ENCODE assay signal across 8 cellular contexts in genomic region chr12:94941440-94941862, GRCh38.
DNase-seq lines count a peak whose midpoint lies in the region; ATAC-seq lines count a peak whose summit lies in the region.

No MANE protein-coding gene starts in this region.

- DNase-seq in GM23248: peak; percentile 98
- DNase-seq in NCI-H774 (lab: John Stamatoyannopoulos, UW): peak; percentile 11
- DNase-seq in activated gamma-delta T cell treated with anti-CD3 and anti-CD28 coated beads, Interleukin-2, amount 50 U/mL, for 16 hours (ENCODE audit: low read depth): peak; percentile 27
- DNase-seq in iris pigment epithelial cell (ENCODE audit: low read depth): peak; percentile 97
- DNase-seq in stimulated activated CD8-positive, alpha-beta memory T cell treated with anti-CD3 and anti-CD28 coated beads, Interleukin-4, amount 100 ng/mL, for 48 hours: peak; percentile 72
- DNase-seq in retina: no peak
- no peak for DNase-seq in D341Med (ENCODE audit: low spot score)

- in situ Hi-C loops in GM23248 (cut with MboI): no loop called here

- H3K4me1 ChIP-seq in GM23248 (ENCODE audit: insufficient read depth): peaks cover 13% of the 10 kb centered on the region

- no peaks in the 10 kb centered on the region for H3K27me3 ChIP-seq in GM23248 (replicated peaks; ENCODE audit: insufficient read depth)

- H3F3A ChIP-seq in GM23248 (ENCODE audit: insufficient read depth): peaks cover 5% of the 10 kb centered on the region; the same call in 1 of the 2 replicates

- H3K9me3 ChIP-seq in GM23248 (ENCODE audit: low read depth): no peaks in the 10 kb centered on the region

- peak overlapping the region; percentile 54 for H3K27ac ChIP-seq in GM23248

- peak overlapping the region; percentile 55 for H2AFZ ChIP-seq in GM23248

- ATAC-seq in GM18519 (IDR thresholded peaks at IDR 0.05; ENCODE audit: low FRiP score, unreplicated experiment): no peak

- H3K9ac ChIP-seq in GM23248: peak overlapping the region; percentile 20

- no peaks in the 10 kb centered on the region for H3K79me2 ChIP-seq in GM23248 (ENCODE audit: insufficient read depth)

- no peak overlapping the region for H3K4me3 ChIP-seq in GM23248

- WGBS in GM23248 (ENCODE audit: low coverage in 1 of 2, low lambda C conversion rate in 2 of 2, missing lambda C conversion rate in 2 of 2), 2 experiments: 3% methylated on average over 7 of the region's 7 CpGs

- H3K4me2 ChIP-seq in GM23248 (ENCODE audit: unreplicated experiment): peak overlapping the region; percentile 11

- no peaks in the 10 kb centered on the region for H3K36me3 ChIP-seq in GM23248 (ENCODE audit: low read depth)

- H3K9me2 ChIP-seq in GM23248 (ENCODE audit: insufficient read depth): no peaks in the 10 kb centered on the region

- no peaks in the 10 kb centered on the region for H4K20me1 ChIP-seq in GM23248 (ENCODE audit: insufficient read depth)

Comparison
In these comparisons a context has a peak if more than half of its experiments do, and no peak if none do; other contexts are left out.
1. DNase-seq: peak in GM23248 (single experiment), NCI-H774 (single experiment), activated gamma-delta T cell treated with anti-CD3 and anti-CD28 coated beads, Interleukin-2, amount 50 U/mL, for 16 hours (single experiment), iris pigment epithelial cell (single experiment) and stimulated activated CD8-positive, alpha-beta memory T cell treated with anti-CD3 and anti-CD28 coated beads, Interleukin-4, amount 100 ng/mL, for 48 hours (single experiment); none in retina (single experiment) and D341Med (single experiment).